35 cellular contexts compared by ENCODE assay signal in the genomic region with DNA sequence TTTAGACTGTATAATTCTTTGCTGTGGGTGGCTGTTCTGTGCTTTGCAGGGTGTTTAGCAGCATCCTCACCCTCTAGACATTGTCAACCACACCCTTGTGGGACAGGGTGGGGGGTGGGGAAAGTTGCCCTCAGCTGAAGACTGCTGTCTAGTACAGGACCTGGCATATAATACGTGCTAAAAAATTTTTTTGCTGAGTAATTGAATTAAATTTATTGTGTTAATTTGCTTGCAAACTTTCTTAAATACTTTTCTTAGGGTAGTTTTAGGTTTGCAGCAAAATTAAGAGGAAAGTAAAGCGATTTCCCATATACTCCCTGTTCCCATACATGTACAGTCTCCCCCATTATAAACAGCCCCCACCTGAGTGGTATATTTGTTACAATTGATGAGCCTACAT.
"Had no signal": no experiment of that assay in that cellular context is flagged by ENCODE, and none has a peak within 500 bp of the region (broad histone marks: within the 10 kb centered on the region; RNA-seq: fewer than 3 reads in every experiment).

No MANE protein-coding gene starts in this region.

- H3K4me3 ChIP-seq: MG63 had no signal

- DNase-seq: Kasumi-1, MG63, MM.1S, MV-4-11, NCI-H1048, NCI-H1092, NCI-H1092 treated with DMSO at 0.1 percent for 48 hours, NCI-H1105, NCI-H1105 treated with DMSO at 0.1 percent for 48 hours, NCI-H1417, NCI-H1417 treated with DMSO at 0.1 percent for 48 hours, NCI-H1436, NCI-H1436 treated with DMSO at 0.1 percent for 48 hours, NCI-H146, NCI-H1694, NCI-H1694 treated with DMSO at 0.1 percent for 48 hours, NCI-H187, NCI-H187 treated with DMSO at 0.1 percent for 48 hours, NCI-H1930, NCI-H2029, NCI-H2029 treated with DMSO at 0.1 percent for 48 hours, NCI-H2081, NCI-H2081 treated with DMSO at 0.1 percent for 48 hours, NCI-H2107, NCI-H2171, NCI-H2171 treated with DMSO at 0.1 percent for 48 hours, NCI-H2227 treated with DMSO at 0.1 percent for 48 hours, NCI-H226, NCI-H345, NCI-H446, NCI-H446 treated with DMSO at 0.1 percent for 48 hours, NCI-H510A, NCI-H510A treated with DMSO at 0.1 percent for 48 hours, NCI-H524, NCI-H524 treated with DMSO at 0.1 percent for 48 hours had no signal

- H3K27me3 ChIP-seq: MG63 had no signal

- H3K36me3 ChIP-seq: MG63 had no signal

- H3K9me3 ChIP-seq: MG63 had no signal
